Comparison of ENCODE assay signal across 1 cellular context in the genomic region with DNA sequence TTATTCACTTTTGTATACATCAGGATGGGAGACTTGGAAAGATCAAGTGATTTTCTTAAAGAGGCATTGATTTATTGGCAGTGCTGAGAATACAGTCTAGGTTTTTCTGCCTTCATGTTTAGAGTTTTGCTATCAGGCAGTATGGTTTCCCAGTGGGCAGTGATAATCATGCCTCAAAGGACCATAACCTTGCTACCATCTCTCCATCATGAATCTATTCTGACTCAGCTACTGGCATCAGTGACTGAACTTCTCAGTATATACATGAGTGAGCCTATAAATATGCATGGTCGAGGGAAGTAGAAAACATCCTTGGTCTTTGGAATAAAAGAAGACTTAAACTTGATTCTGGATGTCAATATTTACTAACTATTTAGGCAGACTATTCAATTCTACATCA.
TF ChIP-seq lines count a peak whose summit lies in the region.

No MANE protein-coding gene starts in this region.

TF ChIP-seq in IMR-90, 13 proteins besides CTCF, POLR2A, EP300 and RAD21:
- TF ChIP-seq, protein P1, sequence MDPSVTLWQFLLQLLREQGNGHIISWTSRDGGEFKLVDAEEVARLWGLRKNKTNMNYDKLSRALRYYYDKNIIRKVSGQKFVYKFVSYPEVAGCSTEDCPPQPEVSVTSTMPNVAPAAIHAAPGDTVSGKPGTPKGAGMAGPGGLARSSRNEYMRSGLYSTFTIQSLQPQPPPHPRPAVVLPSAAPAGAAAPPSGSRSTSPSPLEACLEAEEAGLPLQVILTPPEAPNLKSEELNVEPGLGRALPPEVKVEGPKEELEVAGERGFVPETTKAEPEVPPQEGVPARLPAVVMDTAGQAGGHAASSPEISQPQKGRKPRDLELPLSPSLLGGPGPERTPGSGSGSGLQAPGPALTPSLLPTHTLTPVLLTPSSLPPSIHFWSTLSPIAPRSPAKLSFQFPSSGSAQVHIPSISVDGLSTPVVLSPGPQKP (IDR thresholded peaks at IDR 0.05; ENCODE audit: borderline replicate concordance, low read depth, low read length) = no peak
- TF ChIP-seq BHLHE40 (IDR thresholded peaks at IDR 0.05; ENCODE audit: low read depth, low read length) = no peak
- TF ChIP-seq CEBPB (IDR thresholded peaks at IDR 0.05; ENCODE audit: low read depth, low read length) = no peak
- no peak for TF ChIP-seq RFX5 (IDR thresholded peaks at IDR 0.05; ENCODE audit: low read depth, low read length)
- TF ChIP-seq CHD1 (IDR thresholded peaks at IDR 0.05; ENCODE audit: low read depth, low read length) = no peak
- no peak for TF ChIP-seq MAFK (IDR thresholded peaks at IDR 0.05; ENCODE audit: low read depth, low read length)
- no peak for TF ChIP-seq FOS (IDR thresholded peaks at IDR 0.05; ENCODE audit: low read depth, low read length)
- no peak for TF ChIP-seq MAZ (IDR thresholded peaks at IDR 0.05; ENCODE audit: borderline replicate concordance, low read depth, low read length)
- no peak for TF ChIP-seq RCOR1 (IDR thresholded peaks at IDR 0.05; ENCODE audit: insufficient replicate concordance, low read length)
- TF ChIP-seq SMC3 (IDR thresholded peaks at IDR 0.05; ENCODE audit: low read depth, low read length) = no peak
- TF ChIP-seq NFE2L2 (IDR thresholded peaks at IDR 0.05; ENCODE audit: low read depth, low read length) = no peak
- TF ChIP-seq MXI1 (IDR thresholded peaks at IDR 0.05; ENCODE audit: borderline replicate concordance, low read depth, low read length) = no peak
- TF ChIP-seq, protein P2, sequence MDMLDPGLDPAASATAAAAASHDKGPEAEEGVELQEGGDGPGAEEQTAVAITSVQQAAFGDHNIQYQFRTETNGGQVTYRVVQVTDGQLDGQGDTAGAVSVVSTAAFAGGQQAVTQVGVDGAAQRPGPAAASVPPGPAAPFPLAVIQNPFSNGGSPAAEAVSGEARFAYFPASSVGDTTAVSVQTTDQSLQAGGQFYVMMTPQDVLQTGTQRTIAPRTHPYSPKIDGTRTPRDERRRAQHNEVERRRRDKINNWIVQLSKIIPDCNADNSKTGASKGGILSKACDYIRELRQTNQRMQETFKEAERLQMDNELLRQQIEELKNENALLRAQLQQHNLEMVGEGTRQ (IDR thresholded peaks at IDR 0.05; ENCODE audit: low read depth, low read length) = no peak
